Comparison of ENCODE assay signal across 7 cellular contexts in the genomic region with DNA sequence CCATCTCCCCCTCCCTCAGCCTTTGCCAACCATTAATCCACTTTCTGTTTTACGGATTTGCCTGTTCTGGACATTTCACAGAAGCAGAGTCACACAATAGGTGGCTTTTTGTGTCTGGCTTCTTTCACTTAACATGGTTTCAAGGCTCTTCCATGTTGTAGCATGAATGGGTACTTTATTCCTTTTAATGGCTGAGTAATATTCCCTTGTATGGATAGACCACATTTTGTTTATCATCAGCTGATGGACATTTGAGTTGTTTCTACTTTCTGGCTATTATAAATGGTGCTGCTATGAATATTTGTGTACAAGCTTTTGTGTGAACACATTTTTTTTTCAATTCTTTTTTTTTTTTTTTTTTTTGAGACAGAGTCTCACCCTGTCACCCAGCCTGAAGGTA.
"Had no signal": no experiment of that assay in that cellular context is flagged by ENCODE, and none has a peak within 500 bp of the region (broad histone marks: within the 10 kb centered on the region; RNA-seq: fewer than 3 reads in every experiment).

No MANE protein-coding gene starts in this region.

- H3K27ac ChIP-seq: HL-60, KMS-11 had no signal

- ATAC-seq: HepG2 had no signal

- DNase-seq: IMR-90, KBM-7, KG1 had no signal

- H3K9ac ChIP-seq: KMS-11 had no signal

- FAIRE-seq: HepG2, HTR-8/SVneo had no signal

- H3K4me2 ChIP-seq: KMS-11 had no signal
